ENCODE assay signal across 1 cellular context in genomic region chr7:101017099-101017777, GRCh38.
TF ChIP-seq lines count a peak whose summit lies in the region.

No MANE protein-coding gene starts in this region.

TF ChIP-seq in K562, 482 proteins besides CTCF, POLR2A, EP300 and RAD21 (continued from another document and continues in another):
- TF ChIP-seq, protein P1, sequence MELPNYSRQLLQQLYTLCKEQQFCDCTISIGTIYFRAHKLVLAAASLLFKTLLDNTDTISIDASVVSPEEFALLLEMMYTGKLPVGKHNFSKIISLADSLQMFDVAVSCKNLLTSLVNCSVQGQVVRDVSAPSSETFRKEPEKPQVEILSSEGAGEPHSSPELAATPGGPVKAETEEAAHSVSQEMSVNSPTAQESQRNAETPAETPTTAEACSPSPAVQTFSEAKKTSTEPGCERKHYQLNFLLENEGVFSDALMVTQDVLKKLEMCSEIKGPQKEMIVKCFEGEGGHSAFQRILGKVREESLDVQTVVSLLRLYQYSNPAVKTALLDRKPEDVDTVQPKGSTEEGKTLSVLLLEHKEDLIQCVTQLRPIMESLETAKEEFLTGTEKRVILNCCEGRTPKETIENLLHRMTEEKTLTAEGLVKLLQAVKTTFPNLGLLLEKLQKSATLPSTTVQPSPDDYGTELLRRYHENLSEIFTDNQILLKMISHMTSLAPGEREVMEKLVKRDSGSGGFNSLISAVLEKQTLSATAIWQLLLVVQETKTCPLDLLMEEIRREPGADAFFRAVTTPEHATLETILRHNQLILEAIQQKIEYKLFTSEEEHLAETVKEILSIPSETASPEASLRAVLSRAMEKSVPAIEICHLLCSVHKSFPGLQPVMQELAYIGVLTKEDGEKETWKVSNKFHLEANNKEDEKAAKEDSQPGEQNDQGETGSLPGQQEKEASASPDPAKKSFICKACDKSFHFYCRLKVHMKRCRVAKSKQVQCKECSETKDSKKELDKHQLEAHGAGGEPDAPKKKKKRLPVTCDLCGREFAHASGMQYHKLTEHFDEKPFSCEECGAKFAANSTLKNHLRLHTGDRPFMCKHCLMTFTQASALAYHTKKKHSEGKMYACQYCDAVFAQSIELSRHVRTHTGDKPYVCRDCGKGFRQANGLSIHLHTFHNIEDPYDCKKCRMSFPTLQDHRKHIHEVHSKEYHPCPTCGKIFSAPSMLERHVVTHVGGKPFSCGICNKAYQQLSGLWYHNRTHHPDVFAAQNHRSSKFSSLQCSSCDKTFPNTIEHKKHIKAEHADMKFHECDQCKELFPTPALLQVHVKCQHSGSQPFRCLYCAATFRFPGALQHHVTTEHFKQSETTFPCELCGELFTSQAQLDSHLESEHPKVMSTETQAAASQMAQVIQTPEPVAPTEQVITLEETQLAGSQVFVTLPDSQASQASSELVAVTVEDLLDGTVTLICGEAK (IDR thresholded peaks at IDR 0.05) = peak; percentile 70
- TF ChIP-seq, protein P1 (CRISPR knock-in tag; IDR thresholded peaks at IDR 0.05) = no peak
- TF ChIP-seq MAFK (IDR thresholded peaks at IDR 0.05; ENCODE audit: low read length) (peak; percentile 38; the same call in 1 of the 2 replicates), L3MBTL2 (IDR thresholded peaks at IDR 0.05) (peak; percentile 18; the same call in 1 of the 2 replicates), GTF2F1 (IDR thresholded peaks at IDR 0.05; ENCODE audit: low read depth, low read length) (no peak), ETV1 (tag; conservative IDR thresholded peaks at IDR 0.05; ENCODE audit: low read depth) (peak; percentile 84), TAF1 (IDR thresholded peaks at IDR 0.05; ENCODE audit: control insufficient read depth, extremely low read depth, insufficient read depth, low read length, severe bottlenecking) (peak; percentile 16), C11orf30 (IDR thresholded peaks at IDR 0.05; ENCODE audit: low read depth) (peak; percentile 69), MAFG (tag; conservative IDR thresholded peaks at IDR 0.05) (peak; percentile 42; the same call in 1 of the 2 replicates), STAG1 (CRISPR knock-in tag; IDR thresholded peaks at IDR 0.05; ENCODE audit: borderline replicate concordance) (no peak), RBFOX2 (IDR thresholded peaks at IDR 0.05; ENCODE audit: low read depth, low read length) (peak; percentile 57), ELK3 (CRISPR knock-in tag; IDR thresholded peaks at IDR 0.05) (no peak), ZNF695 (CRISPR knock-in tag; IDR thresholded peaks at IDR 0.05) (0 out of 2 replicates have a peak, but pooled peaks have one; percentile 32), BRD9 (IDR thresholded peaks at IDR 0.05; ENCODE audit: low read depth, partially characterized antibody) (peak; percentile 48), ZNF431 (CRISPR knock-in tag; IDR thresholded peaks at IDR 0.05) (no peak), MTA1 (IDR thresholded peaks at IDR 0.05; ENCODE audit: borderline replicate concordance) (peak; percentile 69; the same call in 1 of the 2 replicates), FOXA3 (CRISPR knock-in tag; conservative IDR thresholded peaks at IDR 0.05 in 1 of 2, IDR thresholded peaks at IDR 0.05 in 1 of 2) (peak; percentile 72 to 73; a peak in 3 of 4 replicates), RREB1 (CRISPR knock-in tag; IDR thresholded peaks at IDR 0.05) (peak; percentile 75; the same call in 1 of the 2 replicates), CXXC5 (CRISPR knock-in tag; IDR thresholded peaks at IDR 0.05) (0 out of 2 replicates have a peak, but pooled peaks have one; percentile 34), ELF1 (tag; IDR thresholded peaks at IDR 0.05) (peak; percentile 46), TBL1XR1 (IDR thresholded peaks at IDR 0.05; ENCODE audit: low read length in 2 of 2) (0 out of 4 replicates have a peak, but pooled peaks of 1 of the 2 experiments have one; percentile 9), WHSC1 (IDR thresholded peaks at IDR 0.05; ENCODE audit: low read length) (no peak), GATAD2B (IDR thresholded peaks at IDR 0.05; ENCODE audit: borderline replicate concordance) (no peak), EHMT2 (IDR thresholded peaks at IDR 0.05) (peak; percentile 82), NEUROD1 (IDR thresholded peaks at IDR 0.05; ENCODE audit: borderline replicate concordance, low read depth, low read length, partially characterized antibody) (peak; percentile 50), RCOR1 (IDR thresholded peaks at IDR 0.05; ENCODE audit: borderline replicate concordance in 1 of 2, low read depth in 2 of 2, low read length in 2 of 2) (peak in 1 of 2 experiments; percentile 88; a peak in 2 of 4 replicates), PHTF2 (CRISPR knock-in tag; IDR thresholded peaks at IDR 0.05) (no peak), HEY1 (CRISPR knock-in tag; IDR thresholded peaks at IDR 0.05; ENCODE audit: borderline replicate concordance) (no peak), MYC (IDR thresholded peaks at IDR 0.05; ENCODE audit: low read depth, low read length) (no peak), MYC (CRISPR knock-in tag; IDR thresholded peaks at IDR 0.05; ENCODE audit: borderline replicate concordance, low read depth) (no peak)
- TF ChIP-seq, protein P2, sequence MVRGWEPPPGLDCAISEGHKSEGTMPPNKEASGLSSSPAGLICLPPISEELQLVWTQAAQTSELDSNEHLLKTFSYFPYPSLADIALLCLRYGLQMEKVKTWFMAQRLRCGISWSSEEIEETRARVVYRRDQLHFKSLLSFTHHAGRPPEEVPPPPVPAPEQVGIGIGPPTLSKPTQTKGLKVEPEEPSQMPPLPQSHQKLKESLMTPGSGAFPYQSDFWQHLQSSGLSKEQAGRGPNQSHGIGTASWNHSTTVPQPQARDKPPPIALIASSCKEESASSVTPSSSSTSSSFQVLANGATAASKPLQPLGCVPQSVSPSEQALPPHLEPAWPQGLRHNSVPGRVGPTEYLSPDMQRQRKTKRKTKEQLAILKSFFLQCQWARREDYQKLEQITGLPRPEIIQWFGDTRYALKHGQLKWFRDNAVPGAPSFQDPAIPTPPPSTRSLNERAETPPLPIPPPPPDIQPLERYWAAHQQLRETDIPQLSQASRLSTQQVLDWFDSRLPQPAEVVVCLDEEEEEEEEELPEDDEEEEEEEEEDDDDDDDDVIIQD (CRISPR knock-in tag; IDR thresholded peaks at IDR 0.05) = no peak
- TF ChIP-seq, protein P3, sequence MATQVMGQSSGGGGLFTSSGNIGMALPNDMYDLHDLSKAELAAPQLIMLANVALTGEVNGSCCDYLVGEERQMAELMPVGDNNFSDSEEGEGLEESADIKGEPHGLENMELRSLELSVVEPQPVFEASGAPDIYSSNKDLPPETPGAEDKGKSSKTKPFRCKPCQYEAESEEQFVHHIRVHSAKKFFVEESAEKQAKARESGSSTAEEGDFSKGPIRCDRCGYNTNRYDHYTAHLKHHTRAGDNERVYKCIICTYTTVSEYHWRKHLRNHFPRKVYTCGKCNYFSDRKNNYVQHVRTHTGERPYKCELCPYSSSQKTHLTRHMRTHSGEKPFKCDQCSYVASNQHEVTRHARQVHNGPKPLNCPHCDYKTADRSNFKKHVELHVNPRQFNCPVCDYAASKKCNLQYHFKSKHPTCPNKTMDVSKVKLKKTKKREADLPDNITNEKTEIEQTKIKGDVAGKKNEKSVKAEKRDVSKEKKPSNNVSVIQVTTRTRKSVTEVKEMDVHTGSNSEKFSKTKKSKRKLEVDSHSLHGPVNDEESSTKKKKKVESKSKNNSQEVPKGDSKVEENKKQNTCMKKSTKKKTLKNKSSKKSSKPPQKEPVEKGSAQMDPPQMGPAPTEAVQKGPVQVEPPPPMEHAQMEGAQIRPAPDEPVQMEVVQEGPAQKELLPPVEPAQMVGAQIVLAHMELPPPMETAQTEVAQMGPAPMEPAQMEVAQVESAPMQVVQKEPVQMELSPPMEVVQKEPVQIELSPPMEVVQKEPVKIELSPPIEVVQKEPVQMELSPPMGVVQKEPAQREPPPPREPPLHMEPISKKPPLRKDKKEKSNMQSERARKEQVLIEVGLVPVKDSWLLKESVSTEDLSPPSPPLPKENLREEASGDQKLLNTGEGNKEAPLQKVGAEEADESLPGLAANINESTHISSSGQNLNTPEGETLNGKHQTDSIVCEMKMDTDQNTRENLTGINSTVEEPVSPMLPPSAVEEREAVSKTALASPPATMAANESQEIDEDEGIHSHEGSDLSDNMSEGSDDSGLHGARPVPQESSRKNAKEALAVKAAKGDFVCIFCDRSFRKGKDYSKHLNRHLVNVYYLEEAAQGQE (CRISPR knock-in tag; IDR thresholded peaks at IDR 0.05; ENCODE audit: low read depth) = no peak
- TF ChIP-seq, protein P4, sequence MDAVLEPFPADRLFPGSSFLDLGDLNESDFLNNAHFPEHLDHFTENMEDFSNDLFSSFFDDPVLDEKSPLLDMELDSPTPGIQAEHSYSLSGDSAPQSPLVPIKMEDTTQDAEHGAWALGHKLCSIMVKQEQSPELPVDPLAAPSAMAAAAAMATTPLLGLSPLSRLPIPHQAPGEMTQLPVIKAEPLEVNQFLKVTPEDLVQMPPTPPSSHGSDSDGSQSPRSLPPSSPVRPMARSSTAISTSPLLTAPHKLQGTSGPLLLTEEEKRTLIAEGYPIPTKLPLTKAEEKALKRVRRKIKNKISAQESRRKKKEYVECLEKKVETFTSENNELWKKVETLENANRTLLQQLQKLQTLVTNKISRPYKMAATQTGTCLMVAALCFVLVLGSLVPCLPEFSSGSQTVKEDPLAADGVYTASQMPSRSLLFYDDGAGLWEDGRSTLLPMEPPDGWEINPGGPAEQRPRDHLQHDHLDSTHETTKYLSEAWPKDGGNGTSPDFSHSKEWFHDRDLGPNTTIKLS (IDR thresholded peaks at IDR 0.05; ENCODE audit: borderline replicate concordance, low read depth) = peak; percentile 30; the same call in 1 of the 2 replicates
